23 cellular contexts compared by ENCODE assay signal in the genomic region with DNA sequence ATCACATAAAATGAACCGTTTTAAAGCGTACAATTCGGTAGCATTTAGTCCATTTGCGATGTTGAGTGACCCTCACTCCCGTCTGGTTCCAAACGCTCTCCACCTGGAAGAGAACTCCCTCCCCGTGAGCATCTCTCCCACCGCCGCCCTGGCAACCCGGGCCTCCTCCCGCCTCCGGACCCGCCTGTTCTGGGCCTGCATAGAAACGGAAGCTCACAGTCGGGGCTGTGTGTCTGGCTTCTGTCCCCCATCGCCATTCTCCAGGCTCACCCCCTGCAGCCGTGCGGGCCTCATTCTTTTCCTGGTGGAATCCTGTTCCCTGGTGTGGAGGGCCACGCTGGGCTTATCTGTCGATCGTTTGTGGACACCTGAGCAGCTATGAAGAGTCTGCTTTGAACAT. TPM values are rescaled to one million over a fixed set of nuclear protein-coding genes. Genes with fewer than 3 reads are reported as not detected.
"Had no signal": no experiment of that assay in that cellular context is flagged by ENCODE, and none has a peak within 500 bp of the region (broad histone marks: within the 10 kb centered on the region; RNA-seq: fewer than 3 reads in every experiment).

No MANE protein-coding gene starts in this region.

- H3K36me3 Mint-ChIP-seq: activated CD8-positive, alpha-beta memory T cell treated with anti-CD3 and anti-CD28 coated beads, Interleukin-2, amount 10 ng/mL, durations not matched to agents 7 days and 5 days; activated naive CD8-positive, alpha-beta T cell treated with anti-CD3 and anti-CD28 coated beads for 36 hours; natural killer cell treated with Interleukin-12 subunit alpha and Interleukin-12 subunit beta and Interleukin-15 and Interleukin-18, amount 100 ng/mL, for 72 hours had no signal

- ATAC-seq: activated CD8-positive, alpha-beta memory T cell treated with anti-CD3 and anti-CD28 coated beads, Interleukin-2, amount 10 ng/mL, durations not matched to agents 7 days and 5 days; activated T-helper 17 cell treated with anti-CD3 and anti-CD28 coated beads, Interleukin-2, amount 50 U/mL, for 72 hours; natural killer cell treated with Interleukin-12 subunit alpha and Interleukin-12 subunit beta and Interleukin-15 and Interleukin-18, amount 100 ng/mL, for 72 hours; T-helper 17 cell had no signal

- H3K9me3 Mint-ChIP-seq: activated CD4-positive, alpha-beta memory T cell treated with anti-CD3 and anti-CD28 coated beads, Interleukin-2, amount 10 ng/mL, durations not matched to agents 7 days and 5 days; activated naive CD8-positive, alpha-beta T cell treated with anti-CD3 and anti-CD28 coated beads for 36 hours; activated T-helper 17 cell treated with anti-CD3 and anti-CD28 coated beads, Interleukin-2, amount 50 U/mL, for 72 hours; natural killer cell treated with Interleukin-12 subunit alpha and Interleukin-12 subunit beta and Interleukin-15 and Interleukin-18, amount 100 ng/mL, for 72 hours; stimulated activated naive CD8-positive, alpha-beta T cell treated with anti-CD3 and anti-CD28 coated beads, Interleukin-15, Interleukin-2, amounts not matched to agents 100 ng/mL and 50 ng/mL, for 24 hours had no signal

- H3K4me1 ChIP-seq: pancreas had no signal

- H3K36me3 ChIP-seq: esophagus squamous epithelium, gastrocnemius medialis, neutrophil, pancreas, thyroid gland had no signal

- H3K4me1 Mint-ChIP-seq: endodermal cell had no signal

- H3K4me3 Mint-ChIP-seq: activated CD4-positive, alpha-beta memory T cell treated with anti-CD3 and anti-CD28 coated beads, Interleukin-2, amount 10 ng/mL, durations not matched to agents 7 days and 5 days; activated CD8-positive, alpha-beta memory T cell treated with anti-CD3 and anti-CD28 coated beads, Interleukin-2, amount 10 ng/mL, durations not matched to agents 7 days and 5 days; activated naive CD8-positive, alpha-beta T cell treated with anti-CD3 and anti-CD28 coated beads for 36 hours; activated T-helper 17 cell treated with anti-CD3 and anti-CD28 coated beads, Interleukin-2, amount 50 U/mL, for 72 hours; endodermal cell; natural killer cell treated with Interleukin-12 subunit alpha and Interleukin-12 subunit beta and Interleukin-15 and Interleukin-18, amount 100 ng/mL, for 72 hours; stimulated activated naive CD8-positive, alpha-beta T cell treated with anti-CD3 and anti-CD28 coated beads, Interleukin-15, Interleukin-2, amounts not matched to agents 100 ng/mL and 50 ng/mL, for 24 hours; T-helper 17 cell had no signal

- H3K27ac ChIP-seq: coronary artery, esophagus squamous epithelium, gastrocnemius medialis, neutrophil, skin epidermis, thyroid gland had no signal

- H3K4me3 ChIP-seq: pancreas, skin epidermis, thyroid gland had no signal

- H3K27me3 ChIP-seq: pancreas, thyroid gland had no signal

- DNase-seq: activated CD4-positive, alpha-beta memory T cell treated with anti-CD3 and anti-CD28 coated beads, Interleukin-2, amount 10 ng/mL, durations not matched to agents 7 days and 5 days; activated CD4-positive, alpha-beta T cell treated with anti-CD3 and anti-CD28 coated beads for 48 hours; activated CD8-positive, alpha-beta memory T cell treated with anti-CD3 and anti-CD28 coated beads, Interleukin-2, amount 10 ng/mL, durations not matched to agents 7 days and 5 days; activated naive CD4-positive, alpha-beta T cell treated with Interleukin-2 at 50 U/mL for 16 hours; activated naive CD8-positive, alpha-beta T cell treated with anti-CD3 and anti-CD28 coated beads for 36 hours; endodermal cell; esophagus squamous epithelium; gastrocnemius medialis; head of caudate nucleus; midbrain; stimulated activated CD4-positive, alpha-beta T cell treated with anti-CD3 and anti-CD28 coated beads, Interleukin-1b, Interleukin-23, amount 100 ng/mL, for 48 hours; T-helper 17 cell; thyroid gland had no signal

- H3K9me3 ChIP-seq: esophagus squamous epithelium, gastrocnemius medialis, neutrophil, pancreas, thyroid gland had no signal

RNA-seq across cellular contexts. Expression of a gene that starts 17.3 kb away (rescaled TPM):
- total RNA-seq: activated CD4-positive, alpha-beta memory T cell treated with anti-CD3 and anti-CD28 coated beads, Interleukin-2, amount 10 ng/mL, durations not matched to agents 7 days and 5 days; activated CD8-positive, alpha-beta memory T cell treated with anti-CD3 and anti-CD28 coated beads, Interleukin-2, amount 10 ng/mL, durations not matched to agents 7 days and 5 days; activated naive CD8-positive, alpha-beta T cell treated with anti-CD3 and anti-CD28 coated beads for 36 hours; activated T-helper 17 cell treated with anti-CD3 and anti-CD28 coated beads, Interleukin-2, amount 50 U/mL, for 72 hours; astrocyte; endodermal cell; left ventricle myocardium superior; natural killer cell treated with Interleukin-12 subunit alpha and Interleukin-12 subunit beta and Interleukin-15 and Interleukin-18, amount 100 ng/mL, for 72 hours; pancreas; T-helper 17 cell; urinary bladder had no signal

RNA-seq across cellular contexts. Expression of a gene that starts 25.5 kb away (rescaled TPM):
- total RNA-seq: activated CD4-positive, alpha-beta memory T cell treated with anti-CD3 and anti-CD28 coated beads, Interleukin-2, amount 10 ng/mL, durations not matched to agents 7 days and 5 days; activated CD8-positive, alpha-beta memory T cell treated with anti-CD3 and anti-CD28 coated beads, Interleukin-2, amount 10 ng/mL, durations not matched to agents 7 days and 5 days; activated naive CD8-positive, alpha-beta T cell treated with anti-CD3 and anti-CD28 coated beads for 36 hours; activated T-helper 17 cell treated with anti-CD3 and anti-CD28 coated beads, Interleukin-2, amount 50 U/mL, for 72 hours; astrocyte; gastrocnemius medialis; left ventricle myocardium superior; natural killer cell treated with Interleukin-12 subunit alpha and Interleukin-12 subunit beta and Interleukin-15 and Interleukin-18, amount 100 ng/mL, for 72 hours; T-helper 17 cell; urinary bladder had no signal
